ENCODE assay signal across 8 cellular contexts in genomic region chr20:18794428-18794787, GRCh38. TPM values are rescaled to one million over a fixed set of nuclear protein-coding genes. Genes with fewer than 3 reads are reported as not detected.
A peak's percentile ranks its signal among the peaks of the same experiment; 100 is the strongest.
DNase-seq lines count a peak whose midpoint lies in the region; ATAC-seq and TF ChIP-seq lines count a peak whose summit lies in the region.

No MANE protein-coding gene starts in this region.

- peaks cover 2% of the 10 kb centered on the region for H3K9me3 ChIP-seq in aorta (ENCODE audit: control insufficient read depth, low read length)

- H3K9me3 Mint-ChIP-seq in stimulated activated naive CD8-positive, alpha-beta T cell treated with anti-CD3 and anti-CD28 coated beads, Interleukin-15, Interleukin-2, amounts not matched to agents 100 ng/mL and 50 ng/mL, for 24 hours, result peaks cover 9% of the 10 kb centered on the region
- H3K9me3 Mint-ChIP-seq in MCF 10A (ENCODE audit: unreplicated experiment) (no peaks in the 10 kb centered on the region), mesothelial cell of epicardium (peaks cover 19% of the 10 kb centered on the region)

- H3K36me3 ChIP-seq in aorta (ENCODE audit: control insufficient read depth in 1 of 2, insufficient read depth in 2 of 2, low read length in 1 of 2), result no peaks in the 10 kb centered on the region

- 61 to 66% methylated on average over 3 of the region's 3 CpGs for WGBS in aorta, 2 donors

- no peak for DNase-seq in stimulated activated naive CD8-positive, alpha-beta T cell treated with anti-CD3 and anti-CD28 coated beads, Interleukin-15, Interleukin-2, amounts not matched to agents 100 U/mL and 50 U/mL, for 24 hours
- DNase-seq in MCF 10A (ENCODE audit: unreplicated experiment) (no peak), mesothelial cell of epicardium (ENCODE audit: low spot score in 2 of 2, unreplicated experiment in 2 of 2) (no peak), aorta (no peak), NCI-H774 (lab: John Stamatoyannopoulos, UW) (no peak), epidermal melanocyte (ENCODE audit: insufficient read length, low spot score) (no peak)

- peaks cover 4 to 5% of the 10 kb centered on the region in 2 donors for H3K4me1 ChIP-seq in aorta (ENCODE audit: control insufficient read depth in 1 of 2, insufficient read depth in 2 of 2, low read length in 2 of 2)

- CTCF ChIA-PET in MCF 10A (lab: Yijun Ruan, JAX), result interaction anchor here (0.6 to 1.4 kb wide), 7 partner anchors 9 to 187 kb away, joined by 3 to 4 read pairs (median 3); no protein-coding TSS in a partner anchor

- H3K4me3 ChIP-seq in aorta (ENCODE audit: low read length in 2 of 2), result peak overlapping the region; percentile 41 to 79

- H3K4me1 Mint-ChIP-seq in stimulated activated naive CD8-positive, alpha-beta T cell treated with anti-CD3 and anti-CD28 coated beads, Interleukin-15, Interleukin-2, amounts not matched to agents 100 ng/mL and 50 ng/mL, for 24 hours (ENCODE audit: low read depth), result peaks cover 8% of the 10 kb centered on the region
- H3K4me1 Mint-ChIP-seq in MCF 10A (ENCODE audit: insufficient read depth, unreplicated experiment) (no peaks in the 10 kb centered on the region), mesothelial cell of epicardium (peaks cover 5% of the 10 kb centered on the region)

- POLR2A ChIA-PET in MCF 10A (lab: Yijun Ruan, JAX), result interaction anchor here (0.6 to 1.3 kb wide), 7 partner anchors 8 to 1258 kb away, joined by 3 to 10 read pairs (median 3); partner anchors contain the start of gene RBBP9

- H3K27me3 ChIP-seq in aorta (ENCODE audit: control insufficient read depth in 1 of 2, insufficient read depth in 2 of 2, low read length in 1 of 2), result no peaks in the 10 kb centered on the region

- ATAC-seq in stimulated activated naive CD8-positive, alpha-beta T cell treated with anti-CD3 and anti-CD28 coated beads, Interleukin-15, Interleukin-2, amounts not matched to agents 100 U/mL and 50 U/mL, for 24 hours, result no peak
- ATAC-seq in aorta (ENCODE audit: low FRiP score) (no peak), GM19455 (IDR thresholded peaks at IDR 0.05; ENCODE audit: unreplicated experiment) (no peak)

- peak overlapping the region; percentile 87 for H3K27ac Mint-ChIP-seq in stimulated activated naive CD8-positive, alpha-beta T cell treated with anti-CD3 and anti-CD28 coated beads, Interleukin-15, Interleukin-2, amounts not matched to agents 100 ng/mL and 50 ng/mL, for 24 hours
- H3K27ac Mint-ChIP-seq in MCF 10A (ENCODE audit: low read depth, unreplicated experiment) (peak overlapping the region; percentile 99), mesothelial cell of epicardium (peak overlapping the region; percentile 95)

- H3K4me3 Mint-ChIP-seq in stimulated activated naive CD8-positive, alpha-beta T cell treated with anti-CD3 and anti-CD28 coated beads, Interleukin-15, Interleukin-2, amounts not matched to agents 100 ng/mL and 50 ng/mL, for 24 hours, result peak overlapping the region; percentile 88
- peak overlapping the region; percentile 97 for H3K4me3 Mint-ChIP-seq in MCF 10A (ENCODE audit: unreplicated experiment)
- peak overlapping the region; percentile 91 for H3K4me3 Mint-ChIP-seq in mesothelial cell of epicardium

- BruUV-seq in MCF 10A (replicated peaks; lab: Mats Ljungman, UMichigan), result TSS peak; percentile 80

- H3K36me3 Mint-ChIP-seq in stimulated activated naive CD8-positive, alpha-beta T cell treated with anti-CD3 and anti-CD28 coated beads, Interleukin-15, Interleukin-2, amounts not matched to agents 100 ng/mL and 50 ng/mL, for 24 hours (ENCODE audit: low read depth), result peaks cover 7% of the 10 kb centered on the region
- H3K36me3 Mint-ChIP-seq in MCF 10A (ENCODE audit: insufficient read depth, unreplicated experiment) (no peaks in the 10 kb centered on the region), mesothelial cell of epicardium (peaks cover 2% of the 10 kb centered on the region)

- intact Hi-C loops in MCF 10A (cut with micrococcal nuclease), result loop anchor here (1.0 kb wide), 1 partner anchor 162 kb away; no protein-coding TSS in a partner anchor
- intact Hi-C loops in aorta (cut with DNase I), result loop anchor here (5.0 to 10.0 kb wide), 2 partner anchors 63 to 160 kb away; no protein-coding TSS in a partner anchor

- TF ChIP-seq CTCF in MCF 10A (IDR thresholded peaks at IDR 0.05; ENCODE audit: unreplicated experiment), result no peak
- TF ChIP-seq CTCF in mesothelial cell of epicardium (IDR thresholded peaks at IDR 0.05; ENCODE audit: unreplicated experiment), result no peak

- peaks cover 22% of the 10 kb centered on the region for H3K27me3 Mint-ChIP-seq in stimulated activated naive CD8-positive, alpha-beta T cell treated with anti-CD3 and anti-CD28 coated beads, Interleukin-15, Interleukin-2, amounts not matched to agents 100 ng/mL and 50 ng/mL, for 24 hours
- H3K27me3 Mint-ChIP-seq in MCF 10A (ENCODE audit: insufficient read depth, unreplicated experiment), result no peaks in the 10 kb centered on the region
- peaks cover 49% of the 10 kb centered on the region for H3K27me3 Mint-ChIP-seq in mesothelial cell of epicardium (ENCODE audit: low read depth)

- H3K27ac ChIP-seq in aorta (ENCODE audit: low read depth in 1 of 2, low read length in 2 of 2), result peak overlapping the region in 1 of 2 donors; percentile 69

RNA-seq across cellular contexts. Expression of gene SCP2D1, which starts 19.2 kb away (rescaled TPM):
- total RNA-seq in MCF 10A (2022) (not detected in 2 replicates), mesothelial cell of epicardium (not detected in 3 replicates), aorta (not detected)
- polyA plus RNA-seq in aorta, result not detected
